24 cellular contexts compared by ENCODE assay signal in the genomic region with DNA sequence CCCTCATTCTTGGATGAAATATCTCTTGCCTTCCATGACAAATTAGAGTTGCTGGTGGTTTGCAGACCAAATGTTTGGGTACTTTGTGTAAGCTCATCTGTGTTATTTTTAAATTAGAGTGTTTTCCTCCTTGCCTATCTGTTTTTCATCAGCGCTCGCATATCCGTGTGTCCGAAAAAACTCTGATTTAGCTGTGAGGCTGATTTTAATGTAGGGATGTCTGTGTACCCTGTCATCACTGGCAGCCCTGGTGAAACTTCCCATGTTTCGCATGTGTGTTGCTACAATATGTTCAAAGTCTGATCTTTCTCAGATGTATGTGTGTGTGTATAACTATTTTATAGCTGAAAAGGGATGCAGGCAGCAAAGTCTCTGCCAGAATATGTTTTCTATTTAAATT.
"Had no signal": no experiment of that assay in that cellular context is flagged by ENCODE, and none has a peak within 500 bp of the region (broad histone marks: within the 10 kb centered on the region; RNA-seq: fewer than 3 reads in every experiment).

No MANE protein-coding gene starts in this region.

- H3K4me1 Mint-ChIP-seq: activated B cell treated with CpG ODN at 0.5 μM for 24 hours; activated CD4-positive, alpha-beta T cell treated with anti-CD3 and anti-CD28 coated beads, Interleukin-2, amount 10 ng/mL, durations not matched to agents 24 days and 14 days; activated naive CD8-positive, alpha-beta T cell treated with anti-CD3 and anti-CD28 coated beads, Interleukin-2, amount 50 U/mL, for 24 hours had no signal

- H3K9me3 ChIP-seq: SJSA1 had no signal

- ATAC-seq: activated naive CD4-positive, alpha-beta T cell treated with anti-CD3 and anti-CD28 coated beads, Interleukin-2, amount 50 U/mL, for 72 hours; activated naive CD8-positive, alpha-beta T cell treated with anti-CD3 and anti-CD28 coated beads, Interleukin-2, amount 50 U/mL, for 24 hours; activated T-cell treated with anti-CD3 and anti-CD28 coated beads, Interleukin-2, amount 50 U/mL, for 4 hours; PC-3; T-helper 17 cell had no signal

- H3K27me3 ChIP-seq: brain microvascular endothelial cell, cardiac muscle cell, SJSA1 had no signal

- H3K27ac Mint-ChIP-seq: activated B cell treated with CpG ODN at 0.5 μM for 24 hours; activated CD4-positive, alpha-beta T cell treated with anti-CD3 and anti-CD28 coated beads, Interleukin-2, amount 10 ng/mL, durations not matched to agents 24 days and 14 days; activated naive CD4-positive, alpha-beta T cell treated with anti-CD3 and anti-CD28 coated beads, Interleukin-2, amount 50 U/mL, for 72 hours; activated naive CD8-positive, alpha-beta T cell treated with anti-CD3 and anti-CD28 coated beads, Interleukin-2, amount 50 U/mL, for 24 hours; T-helper 17 cell had no signal

- H3K4me3 Mint-ChIP-seq: activated B cell treated with CpG ODN at 0.5 μM for 24 hours; activated CD4-positive, alpha-beta T cell treated with anti-CD3 and anti-CD28 coated beads, Interleukin-2, amount 10 ng/mL, durations not matched to agents 24 days and 14 days; activated naive CD8-positive, alpha-beta T cell treated with anti-CD3 and anti-CD28 coated beads, Interleukin-2, amount 50 U/mL, for 24 hours; activated T-cell treated with anti-CD3 and anti-CD28 coated beads, Interleukin-2, amount 50 U/mL, for 4 hours; T-helper 17 cell had no signal

- H3K27ac ChIP-seq: brain microvascular endothelial cell, cardiac muscle cell, SJSA1 had no signal

- DNase-seq: activated B cell treated with CpG ODN at 0.5 μM for 24 hours; activated CD4-positive, alpha-beta T cell treated with anti-CD3 and anti-CD28 coated beads for 1 hour; activated CD4-positive, alpha-beta T cell treated with anti-CD3 and anti-CD28 coated beads, Interleukin-2, amount 10 ng/mL, durations not matched to agents 24 days and 14 days; activated CD4-positive, alpha-beta T cell treated with anti-CD3 and anti-CD28 coated beads, Interleukin-2, amount 50 U/mL, for 48 hours; activated CD8-positive, alpha-beta memory T cell treated with anti-CD3 and anti-CD28 coated beads for 24 hours; activated effector memory CD4-positive, alpha-beta T cell treated with anti-CD3 and anti-CD28 coated beads, Interleukin-2, amount 50 U/mL, for 16 hours; activated naive CD4-positive, alpha-beta T cell treated with Interleukin-2 at 50 U/mL for 16 hours; activated naive CD8-positive, alpha-beta T cell treated with anti-CD3 and anti-CD28 coated beads, Interleukin-2, amount 50 U/mL, for 24 hours; activated T-cell treated with anti-CD3 and anti-CD28 coated beads, Interleukin-2, amount 50 U/mL, for 4 hours; amniotic stem cell; brain microvascular endothelial cell; KG1; NCI-H1092; NCI-H1417 treated with DMSO at 0.1 percent for 48 hours; NCI-H1694; NCI-H2029 treated with DMSO at 0.1 percent for 48 hours; NCI-H524; PC-3; SHP77; T-helper 17 cell; T1000 had no signal

- H3K4me1 ChIP-seq: SJSA1 had no signal

- H3K4me3 ChIP-seq: cardiac muscle cell, SJSA1 had no signal

- H3K9me3 Mint-ChIP-seq: activated B cell treated with CpG ODN at 0.5 μM for 24 hours; activated CD4-positive, alpha-beta T cell treated with anti-CD3 and anti-CD28 coated beads, Interleukin-2, amount 10 ng/mL, durations not matched to agents 24 days and 14 days; activated naive CD4-positive, alpha-beta T cell treated with anti-CD3 and anti-CD28 coated beads, Interleukin-2, amount 50 U/mL, for 72 hours; activated T-cell treated with anti-CD3 and anti-CD28 coated beads, Interleukin-2, amount 50 U/mL, for 4 hours had no signal

- H3K36me3 ChIP-seq: brain microvascular endothelial cell, cardiac muscle cell, SJSA1 had no signal

- H3K27me3 Mint-ChIP-seq: activated B cell treated with CpG ODN at 0.5 μM for 24 hours; activated CD4-positive, alpha-beta T cell treated with anti-CD3 and anti-CD28 coated beads, Interleukin-2, amount 10 ng/mL, durations not matched to agents 24 days and 14 days; activated naive CD8-positive, alpha-beta T cell treated with anti-CD3 and anti-CD28 coated beads, Interleukin-2, amount 50 U/mL, for 24 hours; T-helper 17 cell had no signal

- H3K36me3 Mint-ChIP-seq: activated naive CD4-positive, alpha-beta T cell treated with anti-CD3 and anti-CD28 coated beads, Interleukin-2, amount 50 U/mL, for 72 hours had no signal
